ENCODE assay signal across 1 cellular context in the genomic region with DNA sequence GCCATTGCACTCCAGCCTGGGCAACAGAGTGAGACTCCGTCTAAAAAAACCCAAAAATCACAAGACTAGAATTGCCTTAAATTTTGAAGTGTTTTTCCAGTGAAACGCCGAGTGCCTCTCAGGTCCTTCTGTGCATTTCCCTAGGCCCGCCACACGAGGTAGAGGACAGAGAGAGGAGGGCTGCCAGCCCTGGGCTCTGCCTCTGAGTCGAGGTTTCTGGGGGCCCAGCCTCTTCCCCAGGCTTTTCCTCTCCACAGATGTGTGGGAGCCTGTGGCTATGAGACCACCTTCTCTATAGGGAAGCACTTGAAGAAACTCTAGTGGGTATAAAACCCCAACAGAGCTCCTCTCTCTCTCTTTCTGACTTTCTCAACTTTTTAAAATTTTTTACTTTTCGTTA.
TF ChIP-seq lines count a peak whose summit lies in the region.

No MANE protein-coding gene starts in this region.

TF ChIP-seq in H1, 55 proteins besides CTCF, POLR2A, EP300 and RAD21 (continued from another document):
- TF ChIP-seq USF2 (IDR thresholded peaks at IDR 0.05; ENCODE audit: low read length) (no peak), CHD2 (IDR thresholded peaks at IDR 0.05; ENCODE audit: low read length) (no peak), SP4 (IDR thresholded peaks at IDR 0.05; ENCODE audit: low read length) (no peak)
